Comparison of ENCODE assay signal across 8 cellular contexts in genomic region chr9:35756743-35757526, GRCh38. TPM values are rescaled to one million over a fixed set of nuclear protein-coding genes. Genes with fewer than 3 reads are reported as not detected.
DNase-seq lines count a peak whose midpoint lies in the region; TF ChIP-seq lines count a peak whose summit lies in the region.

No MANE protein-coding gene starts in this region.

- H3K4me1 ChIP-seq in HEK293 (ENCODE audit: control insufficient read depth, insufficient read depth, low read length) (peaks cover 10% of the 10 kb centered on the region), ectodermal cell (ENCODE audit: control insufficient read depth, insufficient read depth, low read length) (peaks cover 10% of the 10 kb centered on the region)

- no peaks in the 10 kb centered on the region for H3K27me3 ChIP-seq in ectodermal cell (ENCODE audit: control insufficient read depth, insufficient read depth, low read length, poor library complexity, severe bottlenecking)

- H3K27ac ChIP-seq in HEK293 (ENCODE audit: extremely low read depth, low read depth, low read length), result peak overlapping the region; percentile 94
- peak overlapping the region; percentile 81 for H3K27ac ChIP-seq in ectodermal cell (ENCODE audit: insufficient read depth, low read depth, low read length, poor library complexity, severe bottlenecking)

- H3K36me3 ChIP-seq in HEK293 (ENCODE audit: control insufficient read depth in 2 of 2, insufficient read depth in 1 of 2, low read length in 2 of 2), result peaks cover 0 to 44% of the 10 kb centered on the region in 2 experiments; a peak in 1 of 3 replicates
- peaks cover 9% of the 10 kb centered on the region for H3K36me3 ChIP-seq in ectodermal cell (ENCODE audit: control insufficient read depth, insufficient read depth, low read length)

- H3K4me3 ChIP-seq in HEK293 (ENCODE audit: low read depth, low read length) (peak overlapping the region; percentile 71), ectodermal cell (ENCODE audit: insufficient read depth, low read depth, low read length) (peak overlapping the region; percentile 79)

- WGBS in ectodermal cell, 2 experiments, result 1% methylated on average over 53 of the region's 53 CpGs

- TF ChIP-seq CTCF in GM10266 (IDR thresholded peaks at IDR 0.05; ENCODE audit: control insufficient read depth, insufficient read depth, low read depth, missing control alignments) (no peak), HEK293 (tag by site-specific recombination; IDR thresholded peaks at IDR 0.05) (peak; percentile 89)

- no peaks in the 10 kb centered on the region for H3K9me3 ChIP-seq in HEK293 (ENCODE audit: control insufficient read depth, insufficient read depth, low read depth, low read length)
- H3K9me3 ChIP-seq in ectodermal cell (ENCODE audit: control insufficient read depth, low read length), result no peaks in the 10 kb centered on the region

- POLR2A ChIA-PET in HEK293 (lab: Yijun Ruan, JAX), result interaction anchor here (0.6 to 2.6 kb wide), 15 partner anchors 9 to 411 kb away, joined by 3 to 21 read pairs (median 3); partner anchors contain the start of genes CREB3, GBA2, HINT2 and RGP1

- CTCF ChIA-PET in HEK293 (lab: Yijun Ruan, JAX), result interaction anchor here (0.6 to 3.9 kb wide), 15 partner anchors 9 to 287 kb away, joined by 3 to 20 read pairs (median 4); partner anchors contain the start of genes CREB3, GBA2, RGP1 and TLN1

- DNase-seq in GM10266 (ENCODE audit: extremely low spot score) (peak; percentile 77), NCI-H1930 (lab: John Stamatoyannopoulos, UW) (peak; percentile 70 to 74), medulla oblongata (ENCODE audit: extremely low spot score) (peak; percentile 54), cortex of kidney (lab: John Stamatoyannopoulos, UW) (no peak)
- peak; percentile 20 for DNase-seq in activated CD4-positive, alpha-beta T cell treated with anti-CD3 and anti-CD28 coated beads for 1 hour
- peak; percentile 36 to 69 for DNase-seq in stimulated activated CD8-positive, alpha-beta memory T cell treated with anti-CD3 and anti-CD28 coated beads, Interleukin-15, amount 100 ng/mL, for 48 hours (ENCODE audit: low read depth in 2 of 2)

TF ChIP-seq in HEK293, 187 proteins besides CTCF, POLR2A, EP300 and RAD21 (continues in another document):
- peak; percentile 67 for TF ChIP-seq ZFHX2 (tag by site-specific recombination; conservative IDR thresholded peaks at IDR 0.05)
- no peak for TF ChIP-seq ZNF707 (tag by site-specific recombination; IDR thresholded peaks at IDR 0.05)
- TF ChIP-seq ZBTB48 (tag by site-specific recombination; IDR thresholded peaks at IDR 0.05), result peak; percentile 85
- no peak for TF ChIP-seq ZNF391 (tag by site-specific recombination; IDR thresholded peaks at IDR 0.05; ENCODE audit: borderline replicate concordance, low read depth)
- peak; percentile 19; the same call in 1 of the 2 replicates for TF ChIP-seq ZNF341 (tag by site-specific recombination; IDR thresholded peaks at IDR 0.05; ENCODE audit: low read depth)
- 0 out of 2 replicates have a peak, but pooled peaks have one; percentile 18 for TF ChIP-seq WT1 (tag by site-specific recombination; IDR thresholded peaks at IDR 0.05)
- peak; percentile 13 for TF ChIP-seq PRDM10 (tag by site-specific recombination; IDR thresholded peaks at IDR 0.05)
- no peak for TF ChIP-seq TSHZ1 (tag by site-specific recombination; IDR thresholded peaks at IDR 0.05; ENCODE audit: borderline replicate concordance)
- TF ChIP-seq FEZF1 (tag by site-specific recombination; IDR thresholded peaks at IDR 0.05), result no peak
- no peak for TF ChIP-seq ZNF26 (tag by site-specific recombination; IDR thresholded peaks at IDR 0.05)
- TF ChIP-seq ZNF366 (tag by site-specific recombination; conservative IDR thresholded peaks at IDR 0.05), result no peak
- TF ChIP-seq ZNF548 (tag by site-specific recombination; IDR thresholded peaks at IDR 0.05), result no peak
- TF ChIP-seq ZNF335 (tag by site-specific recombination; conservative IDR thresholded peaks at IDR 0.05), result peak; percentile 79
- no peak for TF ChIP-seq ZNF670 (tag by site-specific recombination; IDR thresholded peaks at IDR 0.05; ENCODE audit: low read depth)

RNA-seq across cellular contexts. Expression of gene MSMP, which starts 2.9 kb away (rescaled TPM):
- polyA plus RNA-seq in ectodermal cell (2013, experiment 1 of 4), result 1.3 TPM
- not detected for polyA plus RNA-seq in ectodermal cell (2013, experiment 2 of 4)
- not detected for polyA plus RNA-seq in ectodermal cell (2013, experiment 3 of 4)
- polyA plus RNA-seq in ectodermal cell (2013, experiment 4 of 4), result not detected

RNA-seq across cellular contexts. Expression of gene RGP1, which starts 7.8 kb away (rescaled TPM):
- polyA plus RNA-seq in ectodermal cell (2013, experiment 1 of 4), result 23.1 TPM
- 23.4 TPM for polyA plus RNA-seq in ectodermal cell (2013, experiment 2 of 4)
- 17.3 TPM for polyA plus RNA-seq in ectodermal cell (2013, experiment 3 of 4)
- 21.3 TPM for polyA plus RNA-seq in ectodermal cell (2013, experiment 4 of 4)

RNA-seq across cellular contexts. Expression of gene GBA2, which starts 7.9 kb away (rescaled TPM):
- 112 TPM for polyA plus RNA-seq in ectodermal cell (2013, experiment 1 of 4)
- 119 TPM for polyA plus RNA-seq in ectodermal cell (2013, experiment 2 of 4)
- 72.1 TPM for polyA plus RNA-seq in ectodermal cell (2013, experiment 3 of 4)
- polyA plus RNA-seq in ectodermal cell (2013, experiment 4 of 4), result 87.4 TPM

RNA-seq across cellular contexts. Expression of gene CREB3, which starts 24.5 kb away (rescaled TPM):
- 35.8 TPM for polyA plus RNA-seq in ectodermal cell (2013, experiment 1 of 4)
- polyA plus RNA-seq in ectodermal cell (2013, experiment 2 of 4), result 38.9 TPM
- polyA plus RNA-seq in ectodermal cell (2013, experiment 3 of 4), result 28.5 TPM
- 34.9 TPM for polyA plus RNA-seq in ectodermal cell (2013, experiment 4 of 4)

RNA-seq across cellular contexts. Expression of gene TLN1, which starts 24.9 kb away (rescaled TPM):
- 60.0 TPM for polyA plus RNA-seq in ectodermal cell (2013, experiment 1 of 4)
- polyA plus RNA-seq in ectodermal cell (2013, experiment 2 of 4), result 70.5 TPM
- polyA plus RNA-seq in ectodermal cell (2013, experiment 3 of 4), result 52.5 TPM
- 62.7 TPM for polyA plus RNA-seq in ectodermal cell (2013, experiment 4 of 4)
